ENCODE assay signal across 17 cellular contexts in genomic region chr6:22295145-22295544, GRCh38. TPM values are rescaled to one million over a fixed set of nuclear protein-coding genes. Genes with fewer than 3 reads are reported as not detected.
"Had no signal": no experiment of that assay in that cellular context is flagged by ENCODE, and none has a peak within 500 bp of the region (broad histone marks: within the 10 kb centered on the region; RNA-seq: fewer than 3 reads in every experiment).

No MANE protein-coding gene starts in this region.

- H3K4me3 ChIP-seq: adrenal gland, gastrocnemius medialis, left ventricle myocardium inferior, pancreas, upper lobe of right lung had no signal

- H3K27ac ChIP-seq: adrenal gland, gastrocnemius medialis, left ventricle myocardium inferior, pancreas, upper lobe of right lung, WERI-Rb-1 had no signal

- H3K27me3 Mint-ChIP-seq: activated CD4-positive, alpha-beta T cell treated with anti-CD3 and anti-CD28 coated beads, Interleukin-2, amount 10 ng/mL, durations not matched to agents 7 days and 5 days had no signal

- H3K27ac Mint-ChIP-seq: activated CD4-positive, alpha-beta T cell treated with anti-CD3 and anti-CD28 coated beads, Interleukin-2, amount 10 ng/mL, durations not matched to agents 7 days and 5 days had no signal

- H3K9me3 Mint-ChIP-seq: activated CD4-positive, alpha-beta T cell treated with anti-CD3 and anti-CD28 coated beads, Interleukin-2, amount 10 ng/mL, durations not matched to agents 7 days and 5 days had no signal

- H3K27me3 ChIP-seq: adrenal gland, gastrocnemius medialis, upper lobe of right lung had no signal

- H3K9me3 ChIP-seq: adrenal gland, gastrocnemius medialis, left ventricle myocardium inferior, pancreas, upper lobe of right lung had no signal

- H3K36me3 ChIP-seq: adrenal gland, gastrocnemius medialis, left ventricle myocardium inferior, pancreas, upper lobe of right lung, WERI-Rb-1 had no signal

- H3K4me1 Mint-ChIP-seq: activated CD4-positive, alpha-beta T cell treated with anti-CD3 and anti-CD28 coated beads, Interleukin-2, amount 10 ng/mL, durations not matched to agents 7 days and 5 days had no signal

- H3K4me3 Mint-ChIP-seq: activated CD4-positive, alpha-beta T cell treated with anti-CD3 and anti-CD28 coated beads, Interleukin-2, amount 10 ng/mL, durations not matched to agents 7 days and 5 days had no signal

- DNase-seq: activated CD4-positive, alpha-beta T cell treated with anti-CD3 and anti-CD28 coated beads, Interleukin-2, amount 10 ng/mL, durations not matched to agents 7 days and 5 days; activated naive CD4-positive, alpha-beta T cell treated with anti-CD3 and anti-CD28 coated beads, Interleukin-2, amount 50 U/mL, for 16 hours; adrenal gland; central memory CD4-positive, alpha-beta T cell; cortex of kidney; effector CD8-positive, alpha-beta T cell; gastrocnemius medialis; left ventricle myocardium inferior; pancreas; stimulated activated CD4-positive, alpha-beta T cell treated with anti-CD3 and anti-CD28 coated beads, Interleukin-4, amount 100 ng/mL, for 1 hour; stimulated activated CD8-positive, alpha-beta memory T cell treated with anti-CD3 and anti-CD28 coated beads, Interleukin-4, amount 100 ng/mL, for 48 hours; stimulated activated naive CD8-positive, alpha-beta T cell treated with anti-CD3 and anti-CD28 coated beads, Interleukin-15, Interleukin-2, amounts not matched to agents 100 U/mL and 50 U/mL, for 24 hours; upper lobe of right lung had no signal

- H3K4me1 ChIP-seq: adrenal gland, gastrocnemius medialis, left ventricle myocardium inferior, pancreas, upper lobe of right lung had no signal

RNA-seq across cellular contexts. Expression of gene PRL, which starts 1.7 kb away (rescaled TPM):
- total RNA-seq: activated CD4-positive, alpha-beta T cell treated with anti-CD3 and anti-CD28 coated beads, Interleukin-2, amount 10 ng/mL, durations not matched to agents 7 days and 5 days; activated CD8-positive, alpha-beta memory T cell treated with anti-CD3 and anti-CD28 coated beads for 36 hours; adrenal gland; gastrocnemius medialis; left ventricle myocardium inferior; pancreas; temporal lobe; upper lobe of right lung had no signal
- polyA plus RNA-seq: adrenal gland, keratinocyte, pancreas had no signal
